In the genomic region with DNA sequence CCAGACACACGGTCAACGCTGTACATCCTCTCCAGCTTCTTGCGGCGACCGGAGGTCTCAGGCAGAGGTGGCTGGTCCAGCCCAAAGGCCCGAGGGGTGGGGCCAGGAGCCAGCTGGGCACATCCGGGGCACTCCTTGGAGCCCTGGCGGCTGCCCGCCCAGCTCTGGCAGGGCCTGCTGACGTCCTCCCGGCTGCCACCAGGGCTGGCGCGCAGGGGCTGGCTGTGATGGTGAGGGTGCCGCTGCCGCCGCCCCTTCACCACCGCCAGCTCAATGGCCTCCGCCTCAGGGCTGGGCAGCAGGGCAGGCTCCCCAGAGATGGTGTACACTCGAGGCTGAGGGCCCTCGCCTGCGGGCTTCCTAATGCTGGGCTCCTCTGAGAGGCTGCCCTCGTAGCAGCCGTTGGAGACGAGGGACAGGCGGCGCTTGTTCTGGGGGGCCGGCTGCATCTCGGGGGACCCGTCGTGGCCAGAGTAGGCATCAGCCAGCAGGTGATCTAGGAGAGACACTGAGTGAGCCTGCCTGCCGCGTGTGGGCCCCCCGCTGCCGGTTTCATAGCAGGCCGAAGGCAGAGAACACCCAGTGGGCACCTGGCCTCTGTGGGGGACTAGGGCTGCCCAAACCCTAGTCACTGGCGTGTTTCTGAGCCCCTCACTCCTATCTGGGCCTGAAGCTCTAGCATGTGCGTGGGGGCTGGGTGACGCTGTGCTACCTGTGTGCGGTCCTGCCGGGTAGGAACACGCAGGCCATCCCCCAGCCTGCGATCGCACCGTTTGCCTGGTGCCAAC, we compare ENCODE assay signal across 10 cellular contexts. TPM values are rescaled to one million over a fixed set of nuclear protein-coding genes. Genes with fewer than 3 reads are reported as not detected.
A peak's percentile ranks its signal among the peaks of the same experiment; 100 is the strongest.
DNase-seq lines count a peak whose midpoint lies in the region; ATAC-seq lines count a peak whose summit lies in the region.
"Had no signal": no experiment of that assay in that cellular context is flagged by ENCODE, and none has a peak within 500 bp of the region (broad histone marks: within the 10 kb centered on the region; RNA-seq: fewer than 3 reads in every experiment).

No MANE protein-coding gene starts in this region.

- H3K4me3 ChIP-seq in adipocyte (ENCODE audit: low read length) (peak overlapping the region; percentile 79), iPS-20b (ENCODE audit: low read length) (peak overlapping the region; percentile 64; the same call in 1 of the 2 replicates)

- DNase-seq in activated CD4-positive, CD25-positive, alpha-beta regulatory T cell treated with anti-CD3 and anti-CD28 coated beads, Interleukin-2, amount 50 U/mL, for 72 hours: peak; percentile 33
- DNase-seq in activated CD4-positive, CD25-positive, alpha-beta regulatory T cell (lab: John Stamatoyannopoulos, UW): no peak
- no peak for DNase-seq in adipocyte (ENCODE audit: low read depth)
- DNase-seq in substantia nigra (lab: John Stamatoyannopoulos, UW): peak in 5 of 49 donors; percentile 34 to 49 (median 42)
- DNase-seq in AML-193 (lab: John Stamatoyannopoulos, UW): no peak
- no peak for DNase-seq in MV-4-11 (lab: John Stamatoyannopoulos, UW)
- no peak for DNase-seq in left lobe of liver (ENCODE audit: low spot score)
- DNase-seq: ACHN had no signal

- H3K27me3 ChIP-seq in adipocyte (replicated peaks; ENCODE audit: control insufficient read depth, insufficient read depth, low read length) (no peaks in the 10 kb centered on the region), iPS-20b (ENCODE audit: insufficient read depth, low read length) (peaks cover 23% of the 10 kb centered on the region)

- no peaks in the 10 kb centered on the region for H3K9me3 ChIP-seq in adipocyte (ENCODE audit: control insufficient read depth, low read length)
- no peaks in the 10 kb centered on the region for H3K9me3 ChIP-seq in iPS-20b (ENCODE audit: insufficient read depth, low read depth, low read length)

- H3K36me3 ChIP-seq in adipocyte (ENCODE audit: control insufficient read depth, insufficient read depth, low read length, severe bottlenecking) (peaks cover 19% of the 10 kb centered on the region), iPS-20b (ENCODE audit: insufficient read depth, low read depth, low read length) (0 out of 2 replicates have a peak, but pooled peaks cover 9% of the 10 kb centered on the region)

- H3K9ac ChIP-seq in adipocyte (ENCODE audit: low read length): peak overlapping the region; percentile 89
- no peak overlapping the region for H3K9ac ChIP-seq in iPS-20b (ENCODE audit: low read depth, low read length)
- H3K9ac ChIP-seq: parathyroid adenoma had no signal

- ATAC-seq in left lobe of liver: no peak

- H3K4me1 ChIP-seq in adipocyte (ENCODE audit: control insufficient read depth, insufficient read depth, low read length): peaks cover 29% of the 10 kb centered on the region
- peaks cover 10% of the 10 kb centered on the region for H3K4me1 ChIP-seq in iPS-20b (ENCODE audit: insufficient read depth, low read length)
- H3K4me1 ChIP-seq: parathyroid adenoma had no signal

- H3K27ac ChIP-seq in iPS-20b (ENCODE audit: low read length): no peak overlapping the region
- H3K27ac ChIP-seq in substantia nigra (ENCODE audit: low read depth, low read length, poor library complexity, severe bottlenecking): peak overlapping the region; percentile 63
- H3K27ac ChIP-seq: parathyroid adenoma had no signal

RNA-seq across cellular contexts. Expression of a gene that starts 1.5 kb away (rescaled TPM):
- total RNA-seq in left lobe of liver: 23.0 TPM

RNA-seq across cellular contexts. Expression of a gene that starts 16.4 kb away (rescaled TPM):
- 9.0 TPM for total RNA-seq in left lobe of liver

RNA-seq across cellular contexts. Expression of a gene that starts 34.4 kb away (rescaled TPM):
- total RNA-seq in left lobe of liver: 6.0 TPM

RNA-seq across cellular contexts. Expression of a gene that starts 34.6 kb away (rescaled TPM):
- 19.3 TPM for total RNA-seq in left lobe of liver
